In genomic region chr4:186806679-186807078, GRCh38 we compare ENCODE assay signal across 2 cellular contexts.
TF ChIP-seq lines count a peak whose summit lies in the region.

No MANE protein-coding gene starts in this region.

TF ChIP-seq in GM23338, 12 proteins besides CTCF, POLR2A, EP300 and RAD21:
- TF ChIP-seq, protein P1, sequence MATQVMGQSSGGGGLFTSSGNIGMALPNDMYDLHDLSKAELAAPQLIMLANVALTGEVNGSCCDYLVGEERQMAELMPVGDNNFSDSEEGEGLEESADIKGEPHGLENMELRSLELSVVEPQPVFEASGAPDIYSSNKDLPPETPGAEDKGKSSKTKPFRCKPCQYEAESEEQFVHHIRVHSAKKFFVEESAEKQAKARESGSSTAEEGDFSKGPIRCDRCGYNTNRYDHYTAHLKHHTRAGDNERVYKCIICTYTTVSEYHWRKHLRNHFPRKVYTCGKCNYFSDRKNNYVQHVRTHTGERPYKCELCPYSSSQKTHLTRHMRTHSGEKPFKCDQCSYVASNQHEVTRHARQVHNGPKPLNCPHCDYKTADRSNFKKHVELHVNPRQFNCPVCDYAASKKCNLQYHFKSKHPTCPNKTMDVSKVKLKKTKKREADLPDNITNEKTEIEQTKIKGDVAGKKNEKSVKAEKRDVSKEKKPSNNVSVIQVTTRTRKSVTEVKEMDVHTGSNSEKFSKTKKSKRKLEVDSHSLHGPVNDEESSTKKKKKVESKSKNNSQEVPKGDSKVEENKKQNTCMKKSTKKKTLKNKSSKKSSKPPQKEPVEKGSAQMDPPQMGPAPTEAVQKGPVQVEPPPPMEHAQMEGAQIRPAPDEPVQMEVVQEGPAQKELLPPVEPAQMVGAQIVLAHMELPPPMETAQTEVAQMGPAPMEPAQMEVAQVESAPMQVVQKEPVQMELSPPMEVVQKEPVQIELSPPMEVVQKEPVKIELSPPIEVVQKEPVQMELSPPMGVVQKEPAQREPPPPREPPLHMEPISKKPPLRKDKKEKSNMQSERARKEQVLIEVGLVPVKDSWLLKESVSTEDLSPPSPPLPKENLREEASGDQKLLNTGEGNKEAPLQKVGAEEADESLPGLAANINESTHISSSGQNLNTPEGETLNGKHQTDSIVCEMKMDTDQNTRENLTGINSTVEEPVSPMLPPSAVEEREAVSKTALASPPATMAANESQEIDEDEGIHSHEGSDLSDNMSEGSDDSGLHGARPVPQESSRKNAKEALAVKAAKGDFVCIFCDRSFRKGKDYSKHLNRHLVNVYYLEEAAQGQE (IDR thresholded peaks at IDR 0.05; ENCODE audit: unreplicated experiment) = no peak
- TF ChIP-seq STAT1 (IDR thresholded peaks at IDR 0.05; ENCODE audit: unreplicated experiment) = no peak
- no peak for TF ChIP-seq ZNF331 (CRISPR knock-in tag; IDR thresholded peaks at IDR 0.05; ENCODE audit: low read depth)
- TF ChIP-seq ZNF462 (CRISPR knock-in tag; IDR thresholded peaks at IDR 0.05) = no peak
- TF ChIP-seq, protein P2, sequence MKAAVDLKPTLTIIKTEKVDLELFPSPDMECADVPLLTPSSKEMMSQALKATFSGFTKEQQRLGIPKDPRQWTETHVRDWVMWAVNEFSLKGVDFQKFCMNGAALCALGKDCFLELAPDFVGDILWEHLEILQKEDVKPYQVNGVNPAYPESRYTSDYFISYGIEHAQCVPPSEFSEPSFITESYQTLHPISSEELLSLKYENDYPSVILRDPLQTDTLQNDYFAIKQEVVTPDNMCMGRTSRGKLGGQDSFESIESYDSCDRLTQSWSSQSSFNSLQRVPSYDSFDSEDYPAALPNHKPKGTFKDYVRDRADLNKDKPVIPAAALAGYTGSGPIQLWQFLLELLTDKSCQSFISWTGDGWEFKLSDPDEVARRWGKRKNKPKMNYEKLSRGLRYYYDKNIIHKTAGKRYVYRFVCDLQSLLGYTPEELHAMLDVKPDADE (IDR thresholded peaks at IDR 0.05) = no peak
- no peak for TF ChIP-seq NANOG (IDR thresholded peaks at IDR 0.05; ENCODE audit: borderline replicate concordance)
- no peak for TF ChIP-seq EZH2phosphoT487 (IDR thresholded peaks at IDR 0.05; ENCODE audit: unreplicated experiment)
- no peak for TF ChIP-seq POLR2AphosphoS5 (IDR thresholded peaks at IDR 0.05; ENCODE audit: low read depth)
- TF ChIP-seq JUNB (IDR thresholded peaks at IDR 0.05; ENCODE audit: unreplicated experiment) = no peak
- no peak for TF ChIP-seq EZH2 (IDR thresholded peaks at IDR 0.05; ENCODE audit: low read depth, unreplicated experiment)
- no peak for TF ChIP-seq ZNF114 (CRISPR knock-in tag; IDR thresholded peaks at IDR 0.05)
TF ChIP-seq in GM23338: peak in this region for 0.

TF ChIP-seq in HepG2, 621 proteins besides CTCF, POLR2A, EP300 and RAD21 (continued from another document):
- TF ChIP-seq ASH2L (IDR thresholded peaks at IDR 0.05; ENCODE audit: insufficient read length, low read depth, low read length) (no peak), ZNF749 (CRISPR knock-in tag; IDR thresholded peaks at IDR 0.05; ENCODE audit: borderline replicate concordance) (no peak), TRIM24 (CRISPR knock-in tag; IDR thresholded peaks at IDR 0.05) (no peak), YEATS4 (CRISPR knock-in tag; IDR thresholded peaks at IDR 0.05; ENCODE audit: borderline replicate concordance) (no peak), ZBTB49 (CRISPR knock-in tag; IDR thresholded peaks at IDR 0.05; ENCODE audit: borderline replicate concordance) (no peak), ZNF660 (CRISPR knock-in tag; IDR thresholded peaks at IDR 0.05; ENCODE audit: borderline replicate concordance, low read depth) (no peak), ZNF317 (CRISPR knock-in tag; IDR thresholded peaks at IDR 0.05) (no peak), ISL2 (CRISPR knock-in tag; IDR thresholded peaks at IDR 0.05) (no peak)
